Comparison of ENCODE assay signal across 8 cellular contexts in the genomic region with DNA sequence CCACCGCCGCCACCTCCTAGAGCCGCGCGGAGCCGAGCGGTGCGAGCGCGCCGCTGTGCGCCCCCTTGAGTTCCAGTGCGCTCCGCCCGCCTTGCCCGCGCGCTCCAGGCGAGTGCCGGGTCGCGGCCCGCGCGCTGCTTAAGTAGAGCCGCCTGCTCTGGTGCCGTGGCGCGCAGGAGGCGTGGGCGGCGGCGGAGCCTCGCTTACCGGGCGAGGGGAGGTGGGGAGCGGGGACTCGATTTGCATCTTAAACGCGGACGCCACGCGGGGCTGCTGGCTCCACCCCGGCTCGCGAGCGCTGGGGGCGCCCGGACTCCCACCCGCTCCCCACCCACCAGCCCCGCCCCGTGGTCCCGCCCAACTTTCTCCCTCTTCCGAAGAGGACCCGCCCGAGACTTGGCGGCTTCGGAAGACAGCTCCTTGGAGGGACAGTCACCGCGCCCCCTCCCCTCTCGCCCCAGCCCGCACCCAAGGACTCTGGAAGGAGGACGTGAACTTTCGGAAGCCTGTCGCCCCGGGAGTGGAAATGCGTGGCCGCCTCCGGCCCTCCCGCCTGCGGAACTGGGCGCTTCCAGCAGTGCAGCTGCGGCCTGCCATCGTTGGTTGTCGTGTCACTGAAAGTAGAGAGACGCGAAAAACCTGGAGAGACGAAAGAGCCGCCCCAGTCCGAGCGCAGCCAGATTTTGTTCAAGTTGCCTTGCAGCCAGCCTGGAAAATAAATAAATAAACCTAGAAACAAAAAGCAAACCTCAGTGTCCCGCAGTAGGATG. TPM values are rescaled to one million over a fixed set of nuclear protein-coding genes. Genes with fewer than 3 reads are reported as not detected.
DNase-seq lines count a peak whose midpoint lies in the region; ATAC-seq and TF ChIP-seq lines count a peak whose summit lies in the region.

Gene KCTD12, minus strand, starts transcription at position 114 of the 770 bp plus-strand sequence. CDS start 257 bp downstream, outside the sequence.

- peak; percentile 66 for DNase-seq in ACHN
- DNase-seq in NCI-H510A (lab: John Stamatoyannopoulos, UW) = peak; percentile 25
- DNase-seq in activated CD8-positive, alpha-beta T cell treated with anti-CD3 and anti-CD28 coated beads, Interleukin-2, amount 10 ng/mL, durations not matched to agents 7 days and 5 days = peak; percentile 77
- peak; percentile 65 for DNase-seq in effector CD4-positive, alpha-beta T cell
- DNase-seq in lung microvascular endothelial cell (ENCODE audit: low read depth in 2 of 2) = peak; percentile 93 to 97
- DNase-seq in stimulated activated CD4-positive, alpha-beta T cell treated with anti-CD3 and anti-CD28 coated beads, TNF-alpha, amount 100 ng/mL, for 24 hours (ENCODE audit: low read depth in 3 of 3) = peak; percentile 40 to 73 (median 54)

- H3K9me3 Mint-ChIP-seq in activated CD8-positive, alpha-beta T cell treated with anti-CD3 and anti-CD28 coated beads, Interleukin-2, amount 10 ng/mL, durations not matched to agents 7 days and 5 days (ENCODE audit: insufficient read depth) = no peaks in the 10 kb centered on the region

- in situ Hi-C loops in ACHN (cut with HindIII; ENCODE audit: low pct_ligation_motif_present, low pct_unique_long_range_greater_than_20kb, low sequenced_read_pairs) = no loop called here

- ATAC-seq in HG03060 (IDR thresholded peaks at IDR 0.05; ENCODE audit: low read depth, unreplicated experiment) = peak; percentile 31
- peak; percentile 84 for ATAC-seq in activated CD8-positive, alpha-beta T cell treated with anti-CD3 and anti-CD28 coated beads, Interleukin-2, amount 10 ng/mL, durations not matched to agents 7 days and 5 days

- CTCF ChIA-PET in activated CD8-positive, alpha-beta T cell treated with anti-CD3 and anti-CD28 coated beads, Interleukin-2, amount 10 ng/mL, durations not matched to agents 7 days and 5 days (lab: Charles Lee) = interaction anchor here (0.7 to 2.3 kb wide), 11 partner anchors 8 to 1010 kb away, joined by 3 to 13 read pairs (median 4); no protein-coding TSS in a partner anchor

- H3K4me3 Mint-ChIP-seq in activated CD8-positive, alpha-beta T cell treated with anti-CD3 and anti-CD28 coated beads, Interleukin-2, amount 10 ng/mL, durations not matched to agents 7 days and 5 days = peak within 1 kb of the TSS; percentile 85

- H3K36me3 Mint-ChIP-seq in activated CD8-positive, alpha-beta T cell treated with anti-CD3 and anti-CD28 coated beads, Interleukin-2, amount 10 ng/mL, durations not matched to agents 7 days and 5 days (ENCODE audit: low read depth) = peaks cover 6% of the 10 kb centered on the region

- peaks cover 31% of the 10 kb centered on the region for H3K4me1 Mint-ChIP-seq in activated CD8-positive, alpha-beta T cell treated with anti-CD3 and anti-CD28 coated beads, Interleukin-2, amount 10 ng/mL, durations not matched to agents 7 days and 5 days (ENCODE audit: low read depth)

- H3K27me3 Mint-ChIP-seq in activated CD8-positive, alpha-beta T cell treated with anti-CD3 and anti-CD28 coated beads, Interleukin-2, amount 10 ng/mL, durations not matched to agents 7 days and 5 days (ENCODE audit: low read depth) = peaks cover 27% of the 10 kb centered on the region

- POLR2A ChIA-PET in activated CD8-positive, alpha-beta T cell treated with anti-CD3 and anti-CD28 coated beads, Interleukin-2, amount 10 ng/mL, durations not matched to agents 7 days and 5 days (lab: Charles Lee) = interaction anchor here (1.0 to 1.2 kb wide), 2 partner anchors 85 to 140 kb away, joined by 3 read pairs; no protein-coding TSS in a partner anchor

- peak within 1 kb of the TSS; percentile 83 for H3K27ac Mint-ChIP-seq in activated CD8-positive, alpha-beta T cell treated with anti-CD3 and anti-CD28 coated beads, Interleukin-2, amount 10 ng/mL, durations not matched to agents 7 days and 5 days

- TF ChIP-seq POLR2A in GM18526 (IDR thresholded peaks at IDR 0.05; ENCODE audit: extremely low read depth, insufficient read length) = peak; percentile 81

RNA-seq across cellular contexts. Expression of gene KCTD12, which starts in this region (rescaled TPM):
- 1 to 10 TPM; 5.8 to 6.3 TPM for total RNA-seq in activated CD8-positive, alpha-beta T cell treated with anti-CD3 and anti-CD28 coated beads, Interleukin-2, amount 10 ng/mL, durations not matched to agents 7 days and 5 days
- 160 and 407 TPM in 2 replicates for total RNA-seq in lung microvascular endothelial cell

Comparison
In these comparisons a context has a peak if more than half of its experiments do, and no peak if none do; other contexts are left out.
1. Peak in every context shown above with its lines: DNase-seq and ATAC-seq.
2. RNA of gene KCTD12 (total RNA-seq): 160 to 407 TPM in lung microvascular endothelial cell; 5.8 to 6.3 TPM in activated CD8-positive, alpha-beta T cell treated with anti-CD3 and anti-CD28 coated beads, Interleukin-2, amount 10 ng/mL, durations not matched to agents 7 days and 5 days; every median in the first group is over 10 times any median in the second.
3. DNase-seq: peak in every context shown above with its lines; median percentile 95 in lung microvascular endothelial cell; 77 in activated CD8-positive, alpha-beta T cell treated with anti-CD3 and anti-CD28 coated beads, Interleukin-2, amount 10 ng/mL, durations not matched to agents 7 days and 5 days; 66 in ACHN; 65 in effector CD4-positive, alpha-beta T cell; 54 in stimulated activated CD4-positive, alpha-beta T cell treated with anti-CD3 and anti-CD28 coated beads, TNF-alpha, amount 100 ng/mL, for 24 hours; 25 in NCI-H510A.